In the genomic region with DNA sequence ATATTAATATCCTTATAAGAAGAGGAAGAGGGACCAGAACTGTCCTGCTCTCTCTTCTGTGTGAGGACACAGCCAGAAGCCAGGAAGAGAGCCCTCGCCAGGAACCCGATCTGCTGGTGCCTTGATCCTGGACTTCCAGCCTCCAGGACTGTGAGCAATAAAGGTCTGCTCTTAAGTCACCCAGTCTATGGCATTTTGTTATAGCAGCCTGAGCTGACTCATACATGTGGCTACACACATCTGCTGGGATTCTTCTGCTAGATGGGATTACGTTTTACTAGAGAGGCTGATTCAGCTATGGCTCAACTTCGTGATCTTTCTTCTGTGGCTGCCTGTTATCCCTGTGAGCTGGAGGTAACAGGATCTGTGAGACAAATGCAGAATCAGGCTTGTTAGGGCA, we compare ENCODE assay signal across 19 cellular contexts. TPM values are rescaled to one million over a fixed set of nuclear protein-coding genes. Genes with fewer than 3 reads are reported as not detected.
DNase-seq lines count a peak whose midpoint lies in the region; ATAC-seq and TF ChIP-seq lines count a peak whose summit lies in the region.
"Had no signal": no experiment of that assay in that cellular context is flagged by ENCODE, and none has a peak within 500 bp of the region (broad histone marks: within the 10 kb centered on the region; RNA-seq: fewer than 3 reads in every experiment).

No MANE protein-coding gene starts in this region.

- intact Hi-C loops in CD14-positive monocyte (cut with micrococcal nuclease), result no loop called here

- peaks cover 56% of the 10 kb centered on the region for H3K4me1 Mint-ChIP-seq in activated naive CD8-positive, alpha-beta T cell treated with anti-CD3 and anti-CD28 coated beads, Interleukin-2, amount 50 U/mL, for 24 hours
- no peaks in the 10 kb centered on the region for H3K4me1 Mint-ChIP-seq in CD14-positive monocyte

- no peak overlapping the region for H3K4me3 Mint-ChIP-seq in activated naive CD8-positive, alpha-beta T cell treated with anti-CD3 and anti-CD28 coated beads, Interleukin-2, amount 50 U/mL, for 24 hours
- H3K4me3 Mint-ChIP-seq in CD14-positive monocyte, result no peak overlapping the region
- H3K4me3 Mint-ChIP-seq: activated CD4-positive, alpha-beta memory T cell treated with anti-CD3 and anti-CD28 coated beads for 36 hours; activated T-helper 1 cell treated with anti-CD3 and anti-CD28 coated beads, Interleukin-12 subunit alpha, Interleukin-12 subunit beta, Interleukin-2, Interleukin-4 antibody, amounts not matched to agents 30 ng/mL and 10 ng/mL and 1 ng/mL, durations not matched to agents 14 hours and 24 hours and 36 hours had no signal

- H3K27ac Mint-ChIP-seq in activated naive CD8-positive, alpha-beta T cell treated with anti-CD3 and anti-CD28 coated beads, Interleukin-2, amount 50 U/mL, for 24 hours, result no peak overlapping the region
- H3K27ac Mint-ChIP-seq in CD14-positive monocyte, result no peak overlapping the region
- H3K27ac Mint-ChIP-seq: activated CD4-positive, alpha-beta memory T cell treated with anti-CD3 and anti-CD28 coated beads for 36 hours; activated T-helper 1 cell treated with anti-CD3 and anti-CD28 coated beads, Interleukin-12 subunit alpha, Interleukin-12 subunit beta, Interleukin-2, Interleukin-4 antibody, amounts not matched to agents 30 ng/mL and 10 ng/mL and 1 ng/mL, durations not matched to agents 14 hours and 24 hours and 36 hours had no signal

- H3K27me3 Mint-ChIP-seq in activated naive CD8-positive, alpha-beta T cell treated with anti-CD3 and anti-CD28 coated beads, Interleukin-2, amount 50 U/mL, for 24 hours, result no peaks in the 10 kb centered on the region
- H3K27me3 Mint-ChIP-seq in CD14-positive monocyte (ENCODE audit: low read depth in 3 of 3), result peaks cover 3 to 5% (median 5%) of the 10 kb centered on the region in 3 donors
- H3K27me3 Mint-ChIP-seq: activated CD4-positive, alpha-beta memory T cell treated with anti-CD3 and anti-CD28 coated beads for 36 hours had no signal

- H3K36me3 Mint-ChIP-seq in activated naive CD8-positive, alpha-beta T cell treated with anti-CD3 and anti-CD28 coated beads, Interleukin-2, amount 50 U/mL, for 24 hours (ENCODE audit: low read depth), result no peaks in the 10 kb centered on the region
- no peaks in the 10 kb centered on the region for H3K36me3 Mint-ChIP-seq in CD14-positive monocyte
- H3K36me3 Mint-ChIP-seq: activated CD4-positive, alpha-beta memory T cell treated with anti-CD3 and anti-CD28 coated beads for 36 hours had no signal

- H3K4me3 ChIP-seq in foreskin fibroblast (ENCODE audit: low read depth in 1 of 2, low read length in 2 of 2), result no peak overlapping the region
- H3K4me3 ChIP-seq: BLaER1, dorsolateral prefrontal cortex, HAP-1, lung, right atrium auricular region, tibial nerve had no signal

- DNase-seq in AG08395 (ENCODE audit: low spot score) (peak; percentile 25), ELR (ENCODE audit: low read depth) (peak; percentile 86), foreskin fibroblast (peak; percentile 71 to 77), ureter (ENCODE audit: low spot score) (no peak), globus pallidus (ENCODE audit: low spot score) (no peak), CD14-positive monocyte (ENCODE audit: low spot score) (no peak), COLO829 (ENCODE audit: low spot score) (no peak)
- DNase-seq in activated naive CD8-positive, alpha-beta T cell treated with anti-CD3 and anti-CD28 coated beads, Interleukin-2, amount 50 U/mL, for 24 hours, result no peak
- DNase-seq: activated CD4-positive, alpha-beta memory T cell treated with anti-CD3 and anti-CD28 coated beads for 36 hours; aorta; DMS79 treated with DMSO at 0.1 percent for 48 hours; dorsolateral prefrontal cortex; NCI-H1105 treated with DMSO at 0.1 percent for 48 hours had no signal

- peak; percentile 34 for ATAC-seq in activated naive CD8-positive, alpha-beta T cell treated with anti-CD3 and anti-CD28 coated beads, Interleukin-2, amount 50 U/mL, for 24 hours

- TF ChIP-seq CTCF in foreskin fibroblast (IDR thresholded peaks at IDR 0.05; ENCODE audit: low read depth, low read length) (no peak), CD14-positive monocyte (IDR thresholded peaks at IDR 0.05) (no peak)

- peaks cover 3% of the 10 kb centered on the region for H3K9me3 Mint-ChIP-seq in activated naive CD8-positive, alpha-beta T cell treated with anti-CD3 and anti-CD28 coated beads, Interleukin-2, amount 50 U/mL, for 24 hours
- H3K9me3 Mint-ChIP-seq in CD14-positive monocyte, result peaks cover 0 to 11% (median 3%) of the 10 kb centered on the region in 7 donors

RNA-seq across cellular contexts. Expression of a gene that starts 29.6 kb away (rescaled TPM):
- total RNA-seq in ureter, result 24.4 TPM
- polyA plus RNA-seq in CD14-positive monocyte, result 1 to 10 TPM; 4.0 to 6.4 TPM

Comparison
In these comparisons a context has a peak if more than half of its experiments do, and no peak if none do; other contexts are left out.
1. DNase-seq: peak in AG08395 (single experiment), ELR (single experiment) and foreskin fibroblast (2 of 2); none in activated naive CD8-positive, alpha-beta T cell treated with anti-CD3 and anti-CD28 coated beads, Interleukin-2, amount 50 U/mL, for 24 hours (single experiment), ureter (single experiment), globus pallidus (single experiment), CD14-positive monocyte (single experiment) and COLO829 (single experiment).